ENCODE assay signal across 7 cellular contexts in the genomic region with DNA sequence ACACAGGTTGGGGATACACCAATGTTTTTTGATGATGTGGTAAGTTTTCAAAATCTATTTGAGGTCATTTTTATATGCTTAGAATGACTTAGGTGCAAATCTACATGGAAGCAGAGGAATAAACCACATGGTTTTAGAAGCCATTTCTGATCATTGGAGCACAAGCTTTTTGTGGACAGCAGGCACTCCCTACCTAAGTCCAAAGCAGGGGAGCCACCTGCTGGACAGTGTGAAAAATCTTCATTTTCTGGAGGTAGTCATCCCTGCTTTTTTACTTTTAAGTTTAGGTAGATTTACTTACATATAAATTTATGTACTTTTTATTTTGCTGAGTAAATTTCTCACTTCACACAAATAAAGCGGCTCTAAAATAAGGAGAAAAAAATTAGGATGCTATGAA.
DNase-seq lines count a peak whose midpoint lies in the region; ATAC-seq and TF ChIP-seq lines count a peak whose summit lies in the region.

No MANE protein-coding gene starts in this region.

- no peak overlapping the region for H2AFZ ChIP-seq in fibroblast of lung (ENCODE audit: low read length)

- no peak overlapping the region for H3K9ac ChIP-seq in fibroblast of lung (ENCODE audit: insufficient read depth, low read length)

- no peak overlapping the region for H3K4me2 ChIP-seq in fibroblast of lung (ENCODE audit: extremely low read depth, insufficient read depth, low read length)

- ATAC-seq in HG02884 (IDR thresholded peaks at IDR 0.05; ENCODE audit: unreplicated experiment), result peak; percentile 77
- ATAC-seq in activated CD8-positive, alpha-beta T cell treated with anti-CD3 and anti-CD28 coated beads, Interleukin-2, amount 10 ng/mL, durations not matched to agents 7 days and 5 days, result no peak

- H3K27me3 ChIP-seq in fibroblast of lung (ENCODE audit: control insufficient read depth, insufficient read depth, low read length), result no peaks in the 10 kb centered on the region

- H4K20me1 ChIP-seq in fibroblast of lung (ENCODE audit: control insufficient read depth, extremely low read depth, insufficient read depth, low read length), result no peaks in the 10 kb centered on the region

- H3K27ac ChIP-seq in fibroblast of lung (ENCODE audit: insufficient read depth, low read length), result no peak overlapping the region

- H3K9me3 Mint-ChIP-seq in activated CD8-positive, alpha-beta T cell treated with anti-CD3 and anti-CD28 coated beads, Interleukin-2, amount 10 ng/mL, durations not matched to agents 7 days and 5 days (ENCODE audit: insufficient read depth), result no peaks in the 10 kb centered on the region

- no peaks in the 10 kb centered on the region for H3K36me3 ChIP-seq in fibroblast of lung (ENCODE audit: control insufficient read depth, insufficient read depth, low read length)

- no peaks in the 10 kb centered on the region for H3K9me3 ChIP-seq in fibroblast of lung (ENCODE audit: control insufficient read depth, insufficient read depth, low read depth, low read length)

- no peaks in the 10 kb centered on the region for H3K36me3 Mint-ChIP-seq in activated CD8-positive, alpha-beta T cell treated with anti-CD3 and anti-CD28 coated beads, Interleukin-2, amount 10 ng/mL, durations not matched to agents 7 days and 5 days (ENCODE audit: low read depth)

- peak; percentile 65; the same call in 1 of the 2 replicates for TF ChIP-seq CTCF in GM12875 (IDR thresholded peaks at IDR 0.05; ENCODE audit: borderline replicate concordance, insufficient read depth, low read depth, low read length)
- TF ChIP-seq CTCF in fibroblast of lung (conservative IDR thresholded peaks at IDR 0.05 in 1 of 2, IDR thresholded peaks at IDR 0.05 in 1 of 2; ENCODE audit: low read depth in 1 of 2, low read length in 2 of 2), result peak; percentile 67 to 72

- no peak overlapping the region for H3K27ac Mint-ChIP-seq in activated CD8-positive, alpha-beta T cell treated with anti-CD3 and anti-CD28 coated beads, Interleukin-2, amount 10 ng/mL, durations not matched to agents 7 days and 5 days

- H3K4me1 Mint-ChIP-seq in activated CD8-positive, alpha-beta T cell treated with anti-CD3 and anti-CD28 coated beads, Interleukin-2, amount 10 ng/mL, durations not matched to agents 7 days and 5 days (ENCODE audit: low read depth), result no peaks in the 10 kb centered on the region

- no peaks in the 10 kb centered on the region for H3K79me2 ChIP-seq in fibroblast of lung (ENCODE audit: control insufficient read depth, insufficient read depth, low read length)

- no peaks in the 10 kb centered on the region for H3K4me1 ChIP-seq in fibroblast of lung (ENCODE audit: control insufficient read depth, extremely low read depth, insufficient read depth, low read length)

- DNase-seq in NCI-H526 treated with DMSO at 0.1 percent for 48 hours (lab: John Stamatoyannopoulos, UW), result peak; percentile 18
- DNase-seq in activated CD8-positive, alpha-beta T cell treated with anti-CD3 and anti-CD28 coated beads, Interleukin-2, amount 10 ng/mL, durations not matched to agents 7 days and 5 days, result peak; percentile 48
- peak; percentile 60 to 80 for DNase-seq in fibroblast of lung (ENCODE audit: low read depth in 2 of 2)
- DNase-seq in non-pigmented ciliary epithelial cell (ENCODE audit: low read depth), result peak; percentile 42
- DNase-seq in ureter (ENCODE audit: low spot score), result no peak

- no peak overlapping the region for H3K4me3 Mint-ChIP-seq in activated CD8-positive, alpha-beta T cell treated with anti-CD3 and anti-CD28 coated beads, Interleukin-2, amount 10 ng/mL, durations not matched to agents 7 days and 5 days

- no peaks in the 10 kb centered on the region for H3K27me3 Mint-ChIP-seq in activated CD8-positive, alpha-beta T cell treated with anti-CD3 and anti-CD28 coated beads, Interleukin-2, amount 10 ng/mL, durations not matched to agents 7 days and 5 days (ENCODE audit: low read depth)

- CTCF ChIA-PET in activated CD8-positive, alpha-beta T cell treated with anti-CD3 and anti-CD28 coated beads, Interleukin-2, amount 10 ng/mL, durations not matched to agents 7 days and 5 days (lab: Charles Lee), result interaction anchor here (0.8 to 2.5 kb wide), 14 partner anchors 8 to 416 kb away, joined by 3 to 12 read pairs (median 6); a partner anchor contains a TSS

- no peak overlapping the region for H3K4me3 ChIP-seq in GM12875 (ENCODE audit: low read depth, low read length)
- no peak overlapping the region for H3K4me3 ChIP-seq in fibroblast of lung (replicated peaks in 1 of 4; ENCODE audit: control extremely low read depth in 1 of 4, insufficient read depth in 1 of 4, low read depth in 3 of 4, low read length in 4 of 4)

- POLR2A ChIA-PET in activated CD8-positive, alpha-beta T cell treated with anti-CD3 and anti-CD28 coated beads, Interleukin-2, amount 10 ng/mL, durations not matched to agents 7 days and 5 days (lab: Charles Lee), result no interaction called here
